ENCODE assay signal across 9 cellular contexts in genomic region chr2:54767921-54768320, GRCh38. TPM values are rescaled to one million over a fixed set of nuclear protein-coding genes. Genes with fewer than 3 reads are reported as not detected.
A peak's percentile ranks its signal among the peaks of the same experiment; 100 is the strongest.
DNase-seq lines count a peak whose midpoint lies in the region; ATAC-seq, FAIRE-seq and TF ChIP-seq lines count a peak whose summit lies in the region.
"Had no signal": no experiment of that assay in that cellular context is flagged by ENCODE, and none has a peak within 500 bp of the region (broad histone marks: within the 10 kb centered on the region; RNA-seq: fewer than 3 reads in every experiment).

No MANE protein-coding gene starts in this region.

- no peaks in the 10 kb centered on the region; the same call in 1 of the 2 replicates for H3K9me2 ChIP-seq in GM23338 (ENCODE audit: insufficient read depth)

- no peaks in the 10 kb centered on the region for H3K79me2 ChIP-seq in GM23338 (replicated peaks; ENCODE audit: insufficient read depth)

- no peaks in the 10 kb centered on the region for H3K27me3 Mint-ChIP-seq in GM23338 (ENCODE audit: insufficient read depth, low read depth, poor library complexity)

- H4K20me1 ChIP-seq in GM23338 (replicated peaks; ENCODE audit: insufficient read depth), result no peaks in the 10 kb centered on the region

- H3K4me3 ChIP-seq in GM23338, result no peak overlapping the region
- H3K4me3 ChIP-seq in kidney (ENCODE audit: low read length in 2 of 2), result no peak overlapping the region
- H3K4me3 ChIP-seq in psoas muscle, result no peak overlapping the region
- H3K4me3 ChIP-seq: SJSA1 had no signal

- no peak overlapping the region for H3K4me3 Mint-ChIP-seq in GM23338

- DNase-seq in DMS53 (lab: John Stamatoyannopoulos, UW) (peak; percentile 54), GM23338 (ENCODE audit: low spot score) (no peak), SW480 (ENCODE audit: low spot score) (peak; percentile 5), foreskin keratinocyte (peak; percentile 93 to 97), kidney (no peak), iPS-NIHi11 (ENCODE audit: low spot score) (no peak), psoas muscle (no peak)

- no peak overlapping the region for H3K27ac ChIP-seq in GM23338 (ENCODE audit: low read depth)
- H3K27ac ChIP-seq in foreskin keratinocyte, result peak overlapping the region; percentile 62
- H3K27ac ChIP-seq in kidney (ENCODE audit: low read depth in 2 of 2, low read length in 2 of 2), result no peak overlapping the region
- no peak overlapping the region for H3K27ac ChIP-seq in psoas muscle
- H3K27ac ChIP-seq: SJSA1 had no signal

- no peaks in the 10 kb centered on the region for H3K4me1 ChIP-seq in GM23338 (ENCODE audit: insufficient read depth)
- peaks cover 59% of the 10 kb centered on the region for H3K4me1 ChIP-seq in foreskin keratinocyte
- H3K4me1 ChIP-seq in kidney (ENCODE audit: control insufficient read depth in 1 of 2, insufficient read depth in 1 of 2, low read depth in 1 of 2, low read length in 2 of 2), result no peaks in the 10 kb centered on the region
- no peaks in the 10 kb centered on the region for H3K4me1 ChIP-seq in psoas muscle

- H2AFZ ChIP-seq in GM23338, result no peak overlapping the region

- 0 out of 2 replicates have a peak overlapping the region, but pooled peaks have one; percentile 66 for H3K27ac Mint-ChIP-seq in GM23338

- H3K36me3 Mint-ChIP-seq in GM23338 (ENCODE audit: low read depth), result no peaks in the 10 kb centered on the region

- H3K4me1 Mint-ChIP-seq in GM23338, result no peaks in the 10 kb centered on the region

- no peaks in the 10 kb centered on the region for H3K36me3 ChIP-seq in GM23338 (ENCODE audit: insufficient read depth)
- no peaks in the 10 kb centered on the region for H3K36me3 ChIP-seq in kidney (ENCODE audit: control insufficient read depth in 1 of 2, insufficient read depth in 2 of 2, low read length in 2 of 2)
- no peaks in the 10 kb centered on the region for H3K36me3 ChIP-seq in psoas muscle (ENCODE audit: insufficient read depth in 1 of 2, low read depth in 1 of 2)
- H3K36me3 ChIP-seq: SJSA1 had no signal

- H3K9me3 Mint-ChIP-seq in GM23338, result no peaks in the 10 kb centered on the region

- no peaks in the 10 kb centered on the region for H3F3A ChIP-seq in GM23338 (replicated peaks; ENCODE audit: low read depth)

- no peaks in the 10 kb centered on the region for H3K9me3 ChIP-seq in kidney (ENCODE audit: control insufficient read depth in 1 of 2, low read length in 2 of 2)
- H3K9me3 ChIP-seq in psoas muscle, result no peaks in the 10 kb centered on the region
- H3K9me3 ChIP-seq: SJSA1 had no signal

- H3K9ac ChIP-seq in kidney (ENCODE audit: low read length in 2 of 2), result no peak overlapping the region

- no peak overlapping the region for H3K4me2 ChIP-seq in GM23338

- no peaks in the 10 kb centered on the region for H3K27me3 ChIP-seq in GM23338 (ENCODE audit: insufficient read depth)
- H3K27me3 ChIP-seq in foreskin keratinocyte, result no peaks in the 10 kb centered on the region
- no peaks in the 10 kb centered on the region for H3K27me3 ChIP-seq in psoas muscle (ENCODE audit: insufficient read depth in 3 of 3, low read length in 2 of 3)
- H3K27me3 ChIP-seq: SJSA1 had no signal

- ATAC-seq in GM23338 (no peak), foreskin keratinocyte (peak; percentile 88), HG03135 (IDR thresholded peaks at IDR 0.05; ENCODE audit: unreplicated experiment) (no peak), psoas muscle (no peak)

- intact Hi-C loops in kidney (cut with DNase I) (no loop called here), psoas muscle (cut with DNase I) (no loop called here)

- TF ChIP-seq CTCF in GM23338 (conservative IDR thresholded peaks at IDR 0.05; ENCODE audit: low read depth in 2 of 2) (no peak), foreskin keratinocyte (conservative IDR thresholded peaks at IDR 0.05) (no peak), kidney (IDR thresholded peaks at IDR 0.05; ENCODE audit: borderline replicate concordance, extremely low read depth, insufficient read depth) (no peak), psoas muscle (IDR thresholded peaks at IDR 0.05) (no peak)

- no peak for FAIRE-seq in kidney (lab: Jason Lieb, UNC)

TF ChIP-seq in GM23338, 12 proteins besides CTCF, POLR2A, EP300 and RAD21 (continues in another document):
- TF ChIP-seq STAT1 (IDR thresholded peaks at IDR 0.05; ENCODE audit: unreplicated experiment), result no peak
- TF ChIP-seq REST (IDR thresholded peaks at IDR 0.05; ENCODE audit: unreplicated experiment), result no peak
- TF ChIP-seq ZNF331 (CRISPR knock-in tag; IDR thresholded peaks at IDR 0.05; ENCODE audit: low read depth), result no peak
- no peak for TF ChIP-seq JUNB (IDR thresholded peaks at IDR 0.05; ENCODE audit: unreplicated experiment)
- no peak for TF ChIP-seq ETS1 (IDR thresholded peaks at IDR 0.05)
- TF ChIP-seq EZH2phosphoT487 (IDR thresholded peaks at IDR 0.05; ENCODE audit: unreplicated experiment), result no peak
- no peak for TF ChIP-seq EZH2 (IDR thresholded peaks at IDR 0.05; ENCODE audit: low read depth, unreplicated experiment)
- TF ChIP-seq CREB1 (CRISPR knock-in tag; IDR thresholded peaks at IDR 0.05; ENCODE audit: low read depth), result no peak

RNA-seq across cellular contexts. Expression of gene EML6, which starts 44.5 kb away (rescaled TPM):
- total RNA-seq in GM23338 (2014; rRNA removed; shearing (Covaris generic)), result 1.1 and 6.2 TPM in 2 replicates
- polyA plus RNA-seq in GM23338 (2016; fragmentation: Nextera tagmentation; extraction: Ambion mirVana) (1.6 and 2.7 TPM in 2 replicates), foreskin keratinocyte (0.16 and 0.36 TPM in 2 replicates), kidney (ENCODE audit: insufficient read depth, low read depth, low replicate concordance) (1.7 TPM), psoas muscle (1 to 10 TPM in 2 of 3 donors, under 1 TPM in 1; 0.38 to 9.3 (median 2.5) TPM)
- total RNA-seq in foreskin keratinocyte (0.61 and 0.63 TPM in 2 replicates), kidney (3.1 TPM), psoas muscle (1 to 10 TPM; 1.0 to 8.0 (median 3.2) TPM)

Comparison
In these comparisons a context has a peak if more than half of its experiments do, and no peak if none do; other contexts are left out.
1. DNase-seq: peak in DMS53 (single experiment), SW480 (single experiment) and foreskin keratinocyte (2 of 2); none in GM23338 (single experiment), kidney (single experiment), iPS-NIHi11 (single experiment) and psoas muscle (0 of 2).